ENCODE assay signal across 38 cellular contexts in genomic region chr12:50914872-50915484, GRCh38. TPM values are rescaled to one million over a fixed set of nuclear protein-coding genes. Genes with fewer than 3 reads are reported as not detected.
"Had no signal": no experiment of that assay in that cellular context is flagged by ENCODE, and none has a peak within 500 bp of the region (broad histone marks: within the 10 kb centered on the region; RNA-seq: fewer than 3 reads in every experiment).

No MANE protein-coding gene starts in this region.

- H3K4me3 Mint-ChIP-seq: activated CD4-positive, alpha-beta T cell treated with anti-CD3 and anti-CD28 coated beads for 36 hours; activated CD4-positive, alpha-beta T cell treated with anti-CD3 and anti-CD28 coated beads, Interleukin-2, amount 10 ng/mL, durations not matched to agents 7 days and 5 days; activated naive CD4-positive, alpha-beta T cell treated with anti-CD3 and anti-CD28 coated beads for 36 hours; activated T-cell treated with anti-CD3 and anti-CD28 coated beads, Interleukin-2, amount 50 U/mL, for 4 hours; activated T-helper 1 cell treated with anti-CD3 and anti-CD28 coated beads, Interleukin-12 subunit alpha, Interleukin-12 subunit beta, Interleukin-2, Interleukin-4 antibody, amounts not matched to agents 30 ng/mL and 10 ng/mL and 1 ng/mL, durations not matched to agents 14 hours and 24 hours and 36 hours; brain; T-helper 1 cell treated with Interleukin-12 subunit alpha and Interleukin-12 subunit beta and Interleukin-4 antibody, amounts not matched to agents 30 μg/mL and 1 μg/mL, for 36 hours; T-helper 2 cell treated with Interferon-gamma antibody and Interleukin-4, amounts not matched to agents 5 μg/mL and 100 μg/mL, for 36 hours; WTC11 had no signal

- H3K4me3 ChIP-seq: adrenal gland, SJSA1 had no signal

- H3K27ac ChIP-seq: adrenal gland, KMS-11, SJSA1 had no signal

- DNase-seq: activated CD4-positive, alpha-beta T cell treated with anti-CD3 and anti-CD28 coated beads for 36 hours; activated CD4-positive, alpha-beta T cell treated with anti-CD3 and anti-CD28 coated beads, Interleukin-2, amount 10 ng/mL, durations not matched to agents 7 days and 5 days; activated CD4-positive, alpha-beta T cell treated with anti-CD3 and anti-CD28 coated beads, Interleukin-2, amount 50 U/mL, for 48 hours; activated CD8-positive, alpha-beta memory T cell treated with anti-CD3 and anti-CD28 coated beads, Interleukin-2, amount 50 U/mL, for 4 hours; activated gamma-delta T cell treated with Interleukin-2 at 50 U/mL for 16 hours; activated naive CD4-positive, alpha-beta T cell treated with anti-CD3 and anti-CD28 coated beads for 36 hours; activated T-cell treated with anti-CD3 and anti-CD28 coated beads for 4 hours; activated T-cell treated with anti-CD3 and anti-CD28 coated beads, Interleukin-2, amount 50 U/mL, for 4 hours; adrenal gland; anterior cingulate cortex; caudate nucleus; cerebellar nuclear complex; MM.1S; MV-4-11; NCI-H1092; NCI-H1436 treated with DMSO at 0.1 percent for 48 hours; NCI-H1694 treated with DMSO at 0.1 percent for 48 hours; NCI-H2029; NCI-H2227 treated with DMSO at 0.1 percent for 48 hours; NCI-H446; NCI-H510A treated with DMSO at 0.1 percent for 48 hours; NCI-H526 treated with DMSO at 0.1 percent for 48 hours; NCI-H774; SHP77; SK-N-SH had no signal

- H3K4me1 Mint-ChIP-seq: brain had no signal

- H3K4me2 ChIP-seq: KMS-11, SK-N-SH had no signal

- ATAC-seq: activated CD4-positive, alpha-beta T cell treated with anti-CD3 and anti-CD28 coated beads for 36 hours; activated CD4-positive, CD25-positive, alpha-beta regulatory T cell treated with anti-CD3 and anti-CD28 coated beads, Interleukin-2, amount 50 U/mL, for 24 hours; activated naive CD4-positive, alpha-beta T cell treated with anti-CD3 and anti-CD28 coated beads, Interleukin-2, amount 50 U/mL, for 72 hours; activated T-cell treated with anti-CD3 and anti-CD28 coated beads, Interleukin-2, amount 50 U/mL, for 4 hours; Panc1; WTC11 had no signal

- H3K27ac Mint-ChIP-seq: activated CD4-positive, alpha-beta T cell treated with anti-CD3 and anti-CD28 coated beads for 36 hours; activated CD4-positive, alpha-beta T cell treated with anti-CD3 and anti-CD28 coated beads, Interleukin-2, amount 10 ng/mL, durations not matched to agents 7 days and 5 days; activated naive CD4-positive, alpha-beta T cell treated with anti-CD3 and anti-CD28 coated beads for 36 hours; activated naive CD4-positive, alpha-beta T cell treated with anti-CD3 and anti-CD28 coated beads, Interleukin-2, amount 50 U/mL, for 72 hours; activated T-helper 1 cell treated with anti-CD3 and anti-CD28 coated beads, Interleukin-12 subunit alpha, Interleukin-12 subunit beta, Interleukin-2, Interleukin-4 antibody, amounts not matched to agents 30 ng/mL and 10 ng/mL and 1 ng/mL, durations not matched to agents 14 hours and 24 hours and 36 hours; brain; T-helper 1 cell treated with Interleukin-12 subunit alpha and Interleukin-12 subunit beta and Interleukin-4 antibody, amounts not matched to agents 30 μg/mL and 1 μg/mL, for 36 hours; T-helper 2 cell treated with Interferon-gamma antibody and Interleukin-4, amounts not matched to agents 5 μg/mL and 100 μg/mL, for 36 hours; WTC11 had no signal

- H3K36me3 ChIP-seq: adrenal gland, SJSA1 had no signal

- H3K27me3 ChIP-seq: adrenal gland, SJSA1 had no signal

- H3K27me3 Mint-ChIP-seq: activated CD4-positive, alpha-beta T cell treated with anti-CD3 and anti-CD28 coated beads for 36 hours had no signal

- H3K4me1 ChIP-seq: adrenal gland had no signal

- H3K9me3 ChIP-seq: SK-N-SH had no signal

- H3K9ac ChIP-seq: KMS-11, SK-N-SH had no signal

RNA-seq across cellular contexts. Expression of gene HIGD1C, which starts 37.4 kb away (rescaled TPM):
- total RNA-seq: activated CD4-positive, alpha-beta T cell treated with anti-CD3 and anti-CD28 coated beads for 36 hours; activated CD4-positive, alpha-beta T cell treated with anti-CD3 and anti-CD28 coated beads, Interleukin-2, amount 10 ng/mL, durations not matched to agents 7 days and 5 days; activated naive CD4-positive, alpha-beta T cell treated with anti-CD3 and anti-CD28 coated beads for 36 hours; activated naive CD4-positive, alpha-beta T cell treated with anti-CD3 and anti-CD28 coated beads, Interleukin-2, amount 50 U/mL, for 72 hours; activated T-cell treated with anti-CD3 and anti-CD28 coated beads, Interleukin-2, amount 50 U/mL, for 4 hours; activated T-helper 1 cell treated with anti-CD3 and anti-CD28 coated beads, Interleukin-12 subunit alpha, Interleukin-12 subunit beta, Interleukin-2, Interleukin-4 antibody, amounts not matched to agents 30 ng/mL and 10 ng/mL and 1 ng/mL, durations not matched to agents 14 hours and 24 hours and 36 hours; adrenal gland; bronchial epithelial cell; LHCN-M2; RPMI7951; SJSA1; WTC11 had no signal
